1 cellular context compared by ENCODE assay signal in the genomic region with DNA sequence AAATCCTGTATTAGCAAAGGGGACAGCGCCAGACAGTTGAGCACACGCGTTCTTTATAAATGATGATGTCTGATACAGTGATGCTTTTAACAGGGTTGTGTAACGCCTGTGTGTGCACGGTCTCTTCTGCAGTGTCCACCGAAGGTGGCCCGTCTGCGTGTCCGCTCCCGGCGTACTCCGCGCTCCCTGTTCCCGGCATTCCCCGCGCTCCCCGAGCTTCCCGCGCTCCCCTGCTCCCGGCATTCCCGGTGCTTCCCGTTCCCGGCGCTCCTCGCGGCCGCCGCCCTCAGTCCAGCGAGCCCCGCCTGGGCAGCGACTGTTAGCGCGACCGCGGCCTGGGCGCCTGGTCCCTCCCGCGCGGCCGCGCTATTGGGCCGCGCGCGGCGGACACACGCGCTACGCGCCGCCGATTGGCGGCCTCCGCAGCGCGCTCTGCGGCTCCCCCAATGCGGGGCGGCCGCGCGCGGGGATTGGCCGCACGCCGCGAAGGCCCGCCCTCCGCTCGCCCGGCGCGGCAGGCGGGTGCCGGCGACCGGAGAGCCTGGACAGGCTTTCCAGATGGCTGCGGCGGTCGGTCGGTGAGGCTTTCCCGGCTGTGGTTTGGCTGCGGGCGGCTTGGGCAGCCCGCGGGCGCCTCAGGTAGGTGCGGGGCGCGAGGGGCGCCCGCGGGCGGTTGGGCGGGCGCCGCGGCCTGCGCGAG.
TF ChIP-seq lines count a peak whose summit lies in the region.

A gene (plus strand): TSS at position 497 of the 700 bp plus-strand sequence. CDS start 5,723 bp downstream, outside the sequence.

TF ChIP-seq in HepG2, 621 proteins besides CTCF, POLR2A, EP300 and RAD21 (continued from another document and continues in another):
- TF ChIP-seq, protein P1, sequence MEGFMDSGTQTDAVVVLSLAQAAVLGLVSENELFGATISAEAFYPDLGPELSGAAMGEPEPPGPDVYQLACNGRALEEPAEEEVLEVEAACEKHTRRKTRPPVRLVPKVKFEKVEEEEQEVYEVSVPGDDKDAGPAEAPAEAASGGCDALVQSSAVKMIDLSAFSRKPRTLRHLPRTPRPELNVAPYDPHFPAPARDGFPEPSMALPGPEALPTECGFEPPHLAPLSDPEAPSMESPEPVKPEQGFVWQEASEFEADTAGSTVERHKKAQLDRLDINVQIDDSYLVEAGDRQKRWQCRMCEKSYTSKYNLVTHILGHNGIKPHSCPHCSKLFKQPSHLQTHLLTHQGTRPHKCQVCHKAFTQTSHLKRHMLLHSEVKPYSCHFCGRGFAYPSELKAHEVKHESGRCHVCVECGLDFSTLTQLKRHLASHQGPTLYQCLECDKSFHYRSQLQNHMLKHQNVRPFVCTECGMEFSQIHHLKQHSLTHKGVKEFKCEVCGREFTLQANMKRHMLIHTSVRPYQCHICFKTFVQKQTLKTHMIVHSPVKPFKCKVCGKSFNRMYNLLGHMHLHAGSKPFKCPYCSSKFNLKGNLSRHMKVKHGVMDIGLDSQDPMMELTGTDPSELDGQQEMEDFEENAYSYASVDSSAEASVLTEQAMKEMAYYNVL (CRISPR knock-in tag; IDR thresholded peaks at IDR 0.05; ENCODE audit: borderline replicate concordance) = no peak
- no peak for TF ChIP-seq ATF7 (IDR thresholded peaks at IDR 0.05)
- TF ChIP-seq ATF7 (CRISPR knock-in tag; IDR thresholded peaks at IDR 0.05) = 0 out of 2 replicates have a peak, but pooled peaks have one; percentile 39
- no peak; the same call in 1 of the 2 replicates for TF ChIP-seq HMG20B (CRISPR knock-in tag; conservative IDR thresholded peaks at IDR 0.05)
- TF ChIP-seq ZNF781 (CRISPR knock-in tag; IDR thresholded peaks at IDR 0.05; ENCODE audit: borderline replicate concordance, not compliant biosample characterization) = peak; percentile 48
- TF ChIP-seq NAIF1 (CRISPR knock-in tag; IDR thresholded peaks at IDR 0.05; ENCODE audit: borderline replicate concordance) = no peak
- TF ChIP-seq, protein P2, sequence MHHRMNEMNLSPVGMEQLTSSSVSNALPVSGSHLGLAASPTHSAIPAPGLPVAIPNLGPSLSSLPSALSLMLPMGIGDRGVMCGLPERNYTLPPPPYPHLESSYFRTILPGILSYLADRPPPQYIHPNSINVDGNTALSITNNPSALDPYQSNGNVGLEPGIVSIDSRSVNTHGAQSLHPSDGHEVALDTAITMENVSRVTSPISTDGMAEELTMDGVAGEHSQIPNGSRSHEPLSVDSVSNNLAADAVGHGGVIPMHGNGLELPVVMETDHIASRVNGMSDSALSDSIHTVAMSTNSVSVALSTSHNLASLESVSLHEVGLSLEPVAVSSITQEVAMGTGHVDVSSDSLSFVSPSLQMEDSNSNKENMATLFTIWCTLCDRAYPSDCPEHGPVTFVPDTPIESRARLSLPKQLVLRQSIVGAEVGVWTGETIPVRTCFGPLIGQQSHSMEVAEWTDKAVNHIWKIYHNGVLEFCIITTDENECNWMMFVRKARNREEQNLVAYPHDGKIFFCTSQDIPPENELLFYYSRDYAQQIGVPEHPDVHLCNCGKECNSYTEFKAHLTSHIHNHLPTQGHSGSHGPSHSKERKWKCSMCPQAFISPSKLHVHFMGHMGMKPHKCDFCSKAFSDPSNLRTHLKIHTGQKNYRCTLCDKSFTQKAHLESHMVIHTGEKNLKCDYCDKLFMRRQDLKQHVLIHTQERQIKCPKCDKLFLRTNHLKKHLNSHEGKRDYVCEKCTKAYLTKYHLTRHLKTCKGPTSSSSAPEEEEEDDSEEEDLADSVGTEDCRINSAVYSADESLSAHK (CRISPR knock-in tag; IDR thresholded peaks at IDR 0.05; ENCODE audit: borderline replicate concordance) = no peak
- peak; percentile 52 for TF ChIP-seq MED8 (CRISPR knock-in tag; IDR thresholded peaks at IDR 0.05; ENCODE audit: insufficient replicate concordance)
- peak; percentile 63; the same call in 1 of the 2 replicates for TF ChIP-seq PITX1 (CRISPR knock-in tag; IDR thresholded peaks at IDR 0.05)
- 0 out of 2 replicates have a peak, but pooled peaks have one; percentile 56 for TF ChIP-seq ZNF510 (CRISPR knock-in tag; IDR thresholded peaks at IDR 0.05; ENCODE audit: low read depth)
- TF ChIP-seq TBX3 (IDR thresholded peaks at IDR 0.05; ENCODE audit: borderline replicate concordance) = no peak
- peak; percentile 48; the same call in 1 of the 2 replicates for TF ChIP-seq ZNF674 (CRISPR knock-in tag; IDR thresholded peaks at IDR 0.05; ENCODE audit: low read depth)
- peak; percentile 81 for TF ChIP-seq POGZ (CRISPR knock-in tag; IDR thresholded peaks at IDR 0.05)
- TF ChIP-seq GATAD1 (CRISPR knock-in tag; IDR thresholded peaks at IDR 0.05) = peak; percentile 95
- peak; percentile 60; the same call in 1 of the 2 replicates for TF ChIP-seq ARHGAP35 (CRISPR knock-in tag; IDR thresholded peaks at IDR 0.05; ENCODE audit: borderline replicate concordance)
- TF ChIP-seq, protein P3, sequence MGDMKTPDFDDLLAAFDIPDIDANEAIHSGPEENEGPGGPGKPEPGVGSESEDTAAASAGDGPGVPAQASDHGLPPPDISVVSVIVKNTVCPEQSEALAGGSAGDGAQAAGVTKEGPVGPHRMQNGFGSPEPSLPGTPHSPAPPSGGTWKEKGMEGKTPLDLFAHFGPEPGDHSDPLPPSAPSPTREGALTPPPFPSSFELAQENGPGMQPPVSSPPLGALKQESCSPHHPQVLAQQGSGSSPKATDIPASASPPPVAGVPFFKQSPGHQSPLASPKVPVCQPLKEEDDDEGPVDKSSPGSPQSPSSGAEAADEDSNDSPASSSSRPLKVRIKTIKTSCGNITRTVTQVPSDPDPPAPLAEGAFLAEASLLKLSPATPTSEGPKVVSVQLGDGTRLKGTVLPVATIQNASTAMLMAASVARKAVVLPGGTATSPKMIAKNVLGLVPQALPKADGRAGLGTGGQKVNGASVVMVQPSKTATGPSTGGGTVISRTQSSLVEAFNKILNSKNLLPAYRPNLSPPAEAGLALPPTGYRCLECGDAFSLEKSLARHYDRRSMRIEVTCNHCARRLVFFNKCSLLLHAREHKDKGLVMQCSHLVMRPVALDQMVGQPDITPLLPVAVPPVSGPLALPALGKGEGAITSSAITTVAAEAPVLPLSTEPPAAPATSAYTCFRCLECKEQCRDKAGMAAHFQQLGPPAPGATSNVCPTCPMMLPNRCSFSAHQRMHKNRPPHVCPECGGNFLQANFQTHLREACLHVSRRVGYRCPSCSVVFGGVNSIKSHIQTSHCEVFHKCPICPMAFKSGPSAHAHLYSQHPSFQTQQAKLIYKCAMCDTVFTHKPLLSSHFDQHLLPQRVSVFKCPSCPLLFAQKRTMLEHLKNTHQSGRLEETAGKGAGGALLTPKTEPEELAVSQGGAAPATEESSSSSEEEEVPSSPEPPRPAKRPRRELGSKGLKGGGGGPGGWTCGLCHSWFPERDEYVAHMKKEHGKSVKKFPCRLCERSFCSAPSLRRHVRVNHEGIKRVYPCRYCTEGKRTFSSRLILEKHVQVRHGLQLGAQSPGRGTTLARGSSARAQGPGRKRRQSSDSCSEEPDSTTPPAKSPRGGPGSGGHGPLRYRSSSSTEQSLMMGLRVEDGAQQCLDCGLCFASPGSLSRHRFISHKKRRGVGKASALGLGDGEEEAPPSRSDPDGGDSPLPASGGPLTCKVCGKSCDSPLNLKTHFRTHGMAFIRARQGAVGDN (CRISPR knock-in tag; IDR thresholded peaks at IDR 0.05) = peak; percentile 97
- TF ChIP-seq SMYD3 (CRISPR knock-in tag; IDR thresholded peaks at IDR 0.05) = no peak
- peak; percentile 29; the same call in 1 of the 2 replicates for TF ChIP-seq ZNF543 (CRISPR knock-in tag; IDR thresholded peaks at IDR 0.05)
- 0 out of 2 replicates have a peak, but pooled peaks have one; percentile 30 for TF ChIP-seq ZFP37 (CRISPR knock-in tag; IDR thresholded peaks at IDR 0.05; ENCODE audit: borderline replicate concordance)
- peak; percentile 95 for TF ChIP-seq RNF2 (conservative IDR thresholded peaks at IDR 0.05; ENCODE audit: low read depth)
- no peak for TF ChIP-seq MTF1 (CRISPR knock-in tag; IDR thresholded peaks at IDR 0.05)
- no peak; the same call in 1 of the 2 replicates for TF ChIP-seq ZNF670 (CRISPR knock-in tag; IDR thresholded peaks at IDR 0.05; ENCODE audit: borderline replicate concordance)
- TF ChIP-seq, protein P4, sequence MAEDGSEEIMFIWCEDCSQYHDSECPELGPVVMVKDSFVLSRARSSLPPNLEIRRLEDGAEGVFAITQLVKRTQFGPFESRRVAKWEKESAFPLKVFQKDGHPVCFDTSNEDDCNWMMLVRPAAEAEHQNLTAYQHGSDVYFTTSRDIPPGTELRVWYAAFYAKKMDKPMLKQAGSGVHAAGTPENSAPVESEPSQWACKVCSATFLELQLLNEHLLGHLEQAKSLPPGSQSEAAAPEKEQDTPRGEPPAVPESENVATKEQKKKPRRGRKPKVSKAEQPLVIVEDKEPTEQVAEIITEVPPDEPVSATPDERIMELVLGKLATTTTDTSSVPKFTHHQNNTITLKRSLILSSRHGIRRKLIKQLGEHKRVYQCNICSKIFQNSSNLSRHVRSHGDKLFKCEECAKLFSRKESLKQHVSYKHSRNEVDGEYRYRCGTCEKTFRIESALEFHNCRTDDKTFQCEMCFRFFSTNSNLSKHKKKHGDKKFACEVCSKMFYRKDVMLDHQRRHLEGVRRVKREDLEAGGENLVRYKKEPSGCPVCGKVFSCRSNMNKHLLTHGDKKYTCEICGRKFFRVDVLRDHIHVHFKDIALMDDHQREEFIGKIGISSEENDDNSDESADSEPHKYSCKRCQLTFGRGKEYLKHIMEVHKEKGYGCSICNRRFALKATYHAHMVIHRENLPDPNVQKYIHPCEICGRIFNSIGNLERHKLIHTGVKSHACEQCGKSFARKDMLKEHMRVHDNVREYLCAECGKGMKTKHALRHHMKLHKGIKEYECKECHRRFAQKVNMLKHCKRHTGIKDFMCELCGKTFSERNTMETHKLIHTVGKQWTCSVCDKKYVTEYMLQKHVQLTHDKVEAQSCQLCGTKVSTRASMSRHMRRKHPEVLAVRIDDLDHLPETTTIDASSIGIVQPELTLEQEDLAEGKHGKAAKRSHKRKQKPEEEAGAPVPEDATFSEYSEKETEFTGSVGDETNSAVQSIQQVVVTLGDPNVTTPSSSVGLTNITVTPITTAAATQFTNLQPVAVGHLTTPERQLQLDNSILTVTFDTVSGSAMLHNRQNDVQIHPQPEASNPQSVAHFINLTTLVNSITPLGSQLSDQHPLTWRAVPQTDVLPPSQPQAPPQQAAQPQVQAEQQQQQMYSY (CRISPR knock-in tag; IDR thresholded peaks at IDR 0.05) = no peak
- TF ChIP-seq TSC22D2 (CRISPR knock-in tag; IDR thresholded peaks at IDR 0.05; ENCODE audit: borderline replicate concordance) = peak; percentile 77; the same call in 1 of the 2 replicates
- TF ChIP-seq, protein P5, sequence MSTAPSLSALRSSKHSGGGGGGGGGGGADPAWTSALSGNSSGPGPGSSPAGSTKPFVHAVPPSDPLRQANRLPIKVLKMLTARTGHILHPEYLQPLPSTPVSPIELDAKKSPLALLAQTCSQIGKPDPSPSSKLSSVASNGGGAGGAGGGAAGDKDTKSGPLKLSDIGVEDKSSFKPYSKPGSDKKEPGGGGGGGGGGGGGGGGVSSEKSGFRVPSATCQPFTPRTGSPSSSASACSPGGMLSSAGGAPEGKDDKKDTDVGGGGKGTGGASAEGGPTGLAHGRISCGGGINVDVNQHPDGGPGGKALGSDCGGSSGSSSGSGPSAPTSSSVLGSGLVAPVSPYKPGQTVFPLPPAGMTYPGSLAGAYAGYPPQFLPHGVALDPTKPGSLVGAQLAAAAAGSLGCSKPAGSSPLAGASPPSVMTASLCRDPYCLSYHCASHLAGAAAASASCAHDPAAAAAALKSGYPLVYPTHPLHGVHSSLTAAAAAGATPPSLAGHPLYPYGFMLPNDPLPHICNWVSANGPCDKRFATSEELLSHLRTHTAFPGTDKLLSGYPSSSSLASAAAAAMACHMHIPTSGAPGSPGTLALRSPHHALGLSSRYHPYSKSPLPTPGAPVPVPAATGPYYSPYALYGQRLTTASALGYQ (CRISPR knock-in tag; IDR thresholded peaks at IDR 0.05) = no peak
- 0 out of 2 replicates have a peak, but pooled peaks have one; percentile 13 for TF ChIP-seq ZMYM3 (CRISPR knock-in tag; IDR thresholded peaks at IDR 0.05)
- no peak for TF ChIP-seq TBL1XR1 (IDR thresholded peaks at IDR 0.05; ENCODE audit: borderline replicate concordance, low read length, partially characterized antibody)
- TF ChIP-seq, protein P6, sequence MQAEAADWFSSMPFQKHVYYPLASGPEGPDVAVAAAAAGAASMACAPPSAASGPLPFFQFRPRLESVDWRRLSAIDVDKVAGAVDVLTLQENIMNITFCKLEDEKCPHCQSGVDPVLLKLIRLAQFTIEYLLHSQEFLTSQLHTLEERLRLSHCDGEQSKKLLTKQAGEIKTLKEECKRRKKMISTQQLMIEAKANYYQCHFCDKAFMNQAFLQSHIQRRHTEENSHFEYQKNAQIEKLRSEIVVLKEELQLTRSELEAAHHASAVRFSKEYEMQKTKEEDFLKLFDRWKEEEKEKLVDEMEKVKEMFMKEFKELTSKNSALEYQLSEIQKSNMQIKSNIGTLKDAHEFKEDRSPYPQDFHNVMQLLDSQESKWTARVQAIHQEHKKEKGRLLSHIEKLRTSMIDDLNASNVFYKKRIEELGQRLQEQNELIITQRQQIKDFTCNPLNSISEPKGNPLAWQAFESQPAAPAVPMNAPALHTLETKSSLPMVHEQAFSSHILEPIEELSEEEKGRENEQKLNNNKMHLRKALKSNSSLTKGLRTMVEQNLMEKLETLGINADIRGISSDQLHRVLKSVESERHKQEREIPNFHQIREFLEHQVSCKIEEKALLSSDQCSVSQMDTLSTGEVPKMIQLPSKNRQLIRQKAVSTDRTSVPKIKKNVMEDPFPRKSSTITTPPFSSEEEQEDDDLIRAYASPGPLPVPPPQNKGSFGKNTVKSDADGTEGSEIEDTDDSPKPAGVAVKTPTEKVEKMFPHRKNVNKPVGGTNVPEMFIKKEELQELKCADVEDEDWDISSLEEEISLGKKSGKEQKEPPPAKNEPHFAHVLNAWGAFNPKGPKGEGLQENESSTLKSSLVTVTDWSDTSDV (CRISPR knock-in tag; IDR thresholded peaks at IDR 0.05) = peak; percentile 74; the same call in 1 of the 2 replicates
- no peak for TF ChIP-seq NFIB (CRISPR knock-in tag; IDR thresholded peaks at IDR 0.05; ENCODE audit: borderline replicate concordance)
- peak; percentile 72 for TF ChIP-seq NFYC (CRISPR knock-in tag; IDR thresholded peaks at IDR 0.05)
- TF ChIP-seq ZNF556 (CRISPR knock-in tag; IDR thresholded peaks at IDR 0.05; ENCODE audit: borderline replicate concordance) = peak; percentile 84; the same call in 1 of the 2 replicates
- no peak for TF ChIP-seq PRPF4 (IDR thresholded peaks at IDR 0.05; ENCODE audit: low read depth, low read length, poor library complexity, severe bottlenecking)
- TF ChIP-seq, protein P7, sequence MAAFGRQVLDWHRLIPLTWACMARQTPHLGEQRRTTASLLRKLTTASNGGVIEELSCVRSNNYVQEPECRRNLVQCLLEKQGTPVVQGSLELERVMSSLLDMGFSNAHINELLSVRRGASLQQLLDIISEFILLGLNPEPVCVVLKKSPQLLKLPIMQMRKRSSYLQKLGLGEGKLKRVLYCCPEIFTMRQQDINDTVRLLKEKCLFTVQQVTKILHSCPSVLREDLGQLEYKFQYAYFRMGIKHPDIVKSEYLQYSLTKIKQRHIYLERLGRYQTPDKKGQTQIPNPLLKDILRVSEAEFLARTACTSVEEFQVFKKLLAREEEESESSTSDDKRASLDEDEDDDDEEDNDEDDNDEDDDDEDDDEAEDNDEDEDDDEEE (CRISPR knock-in tag; IDR thresholded peaks at IDR 0.05) = peak; percentile 60; the same call in 1 of the 2 replicates
- no peak for TF ChIP-seq MAFF (IDR thresholded peaks at IDR 0.05; ENCODE audit: low read depth, low read length)
- peak; percentile 79; the same call in 1 of the 2 replicates for TF ChIP-seq ARID2 (CRISPR knock-in tag; IDR thresholded peaks at IDR 0.05; ENCODE audit: borderline replicate concordance)
- no peak for TF ChIP-seq ZNF282 (IDR thresholded peaks at IDR 0.05; ENCODE audit: partially characterized antibody)
- TF ChIP-seq PHF5A (CRISPR knock-in tag; IDR thresholded peaks at IDR 0.05; ENCODE audit: low read depth, unreplicated experiment) = no peak
- no peak for TF ChIP-seq ZNF841 (CRISPR knock-in tag; IDR thresholded peaks at IDR 0.05; ENCODE audit: borderline replicate concordance)
